Comparison of ENCODE assay signal across 12 cellular contexts in genomic region chr6:68639826-68640505, GRCh38. TPM values are rescaled to one million over a fixed set of nuclear protein-coding genes. Genes with fewer than 3 reads are reported as not detected.
DNase-seq lines count a peak whose midpoint lies in the region; ATAC-seq and TF ChIP-seq lines count a peak whose summit lies in the region.
"Had no signal": no experiment of that assay in that cellular context is flagged by ENCODE, and none has a peak within 500 bp of the region (broad histone marks: within the 10 kb centered on the region; RNA-seq: fewer than 3 reads in every experiment).

No MANE protein-coding gene starts in this region.

- peak overlapping the region; percentile 1 for H3K27ac ChIP-seq in CD8-positive, alpha-beta memory T cell (ENCODE audit: low read depth, low read length)
- H3K27ac ChIP-seq in left ventricle myocardium inferior (replicated peaks) (peak overlapping the region; percentile 75), ovary (no peak overlapping the region)
- H3K27ac ChIP-seq in CD4-positive, alpha-beta memory T cell (ENCODE audit: low read depth, low read length): no peak overlapping the region

- no peaks in the 10 kb centered on the region for H3K9me3 ChIP-seq in CD8-positive, alpha-beta memory T cell (ENCODE audit: low read length)
- H3K9me3 ChIP-seq in adipocyte (ENCODE audit: control insufficient read depth, low read length) (no peaks in the 10 kb centered on the region), left ventricle myocardium inferior (replicated peaks) (no peaks in the 10 kb centered on the region), ovary (no peaks in the 10 kb centered on the region)
- H3K9me3 ChIP-seq in CD4-positive, alpha-beta memory T cell (ENCODE audit: control insufficient read depth in 1 of 2, low read length in 2 of 2): no peaks in the 10 kb centered on the region

- no peak for DNase-seq in CD8-positive, alpha-beta memory T cell
- DNase-seq in adipocyte (ENCODE audit: low read depth) (no peak), left ventricle myocardium inferior (no peak), ovary (no peak), DMS153 treated with DMSO at 0.1 percent for 48 hours (lab: John Stamatoyannopoulos, UW; ENCODE audit: unreplicated experiment) (no peak)
- no peak for DNase-seq in CD4-positive, alpha-beta memory T cell
- DNase-seq: CD4-positive, CD25-positive, alpha-beta regulatory T cell; NCI-H526 treated with DMSO at 0.1 percent for 48 hours; T1000 had no signal

- CTCF ChIA-PET in CD8-positive, alpha-beta memory T cell (lab: Charles Lee): no interaction called here
- CTCF ChIA-PET in CD4-positive, alpha-beta memory T cell (lab: Charles Lee; ENCODE audit: partially characterized antibody): interaction anchor here (1.7 kb wide), 1 partner anchor 1468 kb away, joined by 5 read pairs; no protein-coding TSS in a partner anchor

- no peak overlapping the region for H3K27ac Mint-ChIP-seq in CD8-positive, alpha-beta memory T cell
- H3K27ac Mint-ChIP-seq in CD4-positive, alpha-beta memory T cell: peak overlapping the region in 1 of 7 donors; percentile 36
- H3K27ac Mint-ChIP-seq: CD4-positive, CD25-positive, alpha-beta regulatory T cell had no signal

- TF ChIP-seq EP300 in ovary (IDR thresholded peaks at IDR 0.05): no peak

- POLR2A ChIA-PET in CD8-positive, alpha-beta memory T cell (lab: Charles Lee): no interaction called here
- POLR2A ChIA-PET in CD4-positive, alpha-beta memory T cell (lab: Charles Lee; ENCODE audit: partially characterized antibody): no interaction called here

- H3K9ac ChIP-seq in adipocyte (ENCODE audit: low read length): no peak overlapping the region

- no peak for TF ChIP-seq CTCF in left ventricle myocardium inferior (IDR thresholded peaks at IDR 0.05; ENCODE audit: borderline replicate concordance)
- TF ChIP-seq CTCF in ovary (IDR thresholded peaks at IDR 0.05): no peak

- peaks cover 0 to 3% (median 2%) of the 10 kb centered on the region in 5 donors for H3K9me3 Mint-ChIP-seq in CD8-positive, alpha-beta memory T cell
- peaks cover 0 to 2% (median 0%) of the 10 kb centered on the region in 8 donors for H3K9me3 Mint-ChIP-seq in CD4-positive, alpha-beta memory T cell

- H3K4me1 ChIP-seq in CD8-positive, alpha-beta memory T cell (ENCODE audit: insufficient read depth, low read length): no peaks in the 10 kb centered on the region
- H3K4me1 ChIP-seq in adipocyte (ENCODE audit: control insufficient read depth, insufficient read depth, low read length): peaks cover 15% of the 10 kb centered on the region
- H3K4me1 ChIP-seq in left ventricle myocardium inferior: peaks cover 21% of the 10 kb centered on the region
- no peaks in the 10 kb centered on the region for H3K4me1 ChIP-seq in ovary (ENCODE audit: insufficient read depth)
- peaks cover 10% of the 10 kb centered on the region for H3K4me1 ChIP-seq in CD4-positive, alpha-beta memory T cell (ENCODE audit: insufficient read depth, low read length)

- TF ChIP-seq POLR2A in ovary (IDR thresholded peaks at IDR 0.05): no peak

- peaks cover 6% of the 10 kb centered on the region for H3K27me3 ChIP-seq in CD8-positive, alpha-beta memory T cell (ENCODE audit: insufficient read depth, low read length, poor library complexity, severe bottlenecking)
- peaks cover 47% of the 10 kb centered on the region for H3K27me3 ChIP-seq in adipocyte (replicated peaks; ENCODE audit: control insufficient read depth, insufficient read depth, low read length)
- H3K27me3 ChIP-seq in left ventricle myocardium inferior (ENCODE audit: low read depth): peaks cover 58% of the 10 kb centered on the region
- no peaks in the 10 kb centered on the region for H3K27me3 ChIP-seq in ovary
- H3K27me3 ChIP-seq in CD4-positive, alpha-beta memory T cell (ENCODE audit: insufficient read depth, low read length): peaks cover 7% of the 10 kb centered on the region

- H3K27me3 Mint-ChIP-seq in CD8-positive, alpha-beta memory T cell: peaks cover 9 to 30% of the 10 kb centered on the region in 2 donors
- peaks cover 17 to 27% of the 10 kb centered on the region in 2 donors for H3K27me3 Mint-ChIP-seq in CD4-positive, alpha-beta memory T cell

- no peaks in the 10 kb centered on the region for H3K36me3 ChIP-seq in CD8-positive, alpha-beta memory T cell (ENCODE audit: insufficient read depth, low read length)
- H3K36me3 ChIP-seq in adipocyte (ENCODE audit: control insufficient read depth, insufficient read depth, low read length, severe bottlenecking): no peaks in the 10 kb centered on the region
- no peaks in the 10 kb centered on the region for H3K36me3 ChIP-seq in left ventricle myocardium inferior
- H3K36me3 ChIP-seq in ovary: no peaks in the 10 kb centered on the region
- H3K36me3 ChIP-seq in CD4-positive, alpha-beta memory T cell (ENCODE audit: insufficient read depth, low read length): no peaks in the 10 kb centered on the region

- intact Hi-C loops in left ventricle myocardium inferior (cut with micrococcal nuclease) (loop anchor here (5.0 kb wide), 1 partner anchor 137 kb away; no protein-coding TSS in a partner anchor), ovary (cut with DNase I) (no loop called here)
- intact Hi-C loops in CD4-positive, alpha-beta memory T cell (cut with micrococcal nuclease): loop anchor here (5.0 to 10.0 kb wide), 4 partner anchors 327 to 1467 kb away; no protein-coding TSS in a partner anchor

- ATAC-seq in GM19455 (IDR thresholded peaks at IDR 0.05; ENCODE audit: unreplicated experiment) (no peak), HG02571 (IDR thresholded peaks at IDR 0.05; ENCODE audit: unreplicated experiment) (no peak)

- H3K4me3 ChIP-seq in CD8-positive, alpha-beta memory T cell (ENCODE audit: low read length): no peak overlapping the region
- H3K4me3 ChIP-seq in adipocyte (ENCODE audit: low read length): peak overlapping the region; percentile 32
- peak overlapping the region; percentile 56 for H3K4me3 ChIP-seq in left ventricle myocardium inferior
- peak overlapping the region; percentile 18 for H3K4me3 ChIP-seq in ovary
- no peak overlapping the region for H3K4me3 ChIP-seq in CD4-positive, alpha-beta memory T cell (ENCODE audit: low read length in 2 of 2)

- no peak overlapping the region for H3K4me3 Mint-ChIP-seq in CD8-positive, alpha-beta memory T cell
- H3K4me3 Mint-ChIP-seq in CD4-positive, alpha-beta memory T cell: peak overlapping the region in 1 of 8 donors; percentile 19

- no peaks in the 10 kb centered on the region for H3K36me3 Mint-ChIP-seq in CD8-positive, alpha-beta memory T cell
- no peaks in the 10 kb centered on the region for H3K36me3 Mint-ChIP-seq in CD4-positive, alpha-beta memory T cell
- H3K36me3 Mint-ChIP-seq: CD4-positive, CD25-positive, alpha-beta regulatory T cell had no signal

- WGBS in ovary, 3 donors: 29 to 47% (median 33%) methylated on average over 13 of the region's 13 CpGs

- peaks cover 6 to 20% (median 18%) of the 10 kb centered on the region in 3 donors for H3K4me1 Mint-ChIP-seq in CD8-positive, alpha-beta memory T cell
- peaks cover 8 to 16% (median 10%) of the 10 kb centered on the region in 4 donors for H3K4me1 Mint-ChIP-seq in CD4-positive, alpha-beta memory T cell

RNA-seq across cellular contexts. Expression of gene ADGRB3, which starts 4.9 kb away (rescaled TPM):
- not detected for total RNA-seq in CD8-positive, alpha-beta memory T cell
- not detected for polyA plus RNA-seq in CD8-positive, alpha-beta memory T cell
- total RNA-seq in left ventricle myocardium inferior (1.5 TPM), ovary (1 to 10 TPM in 4 of 7 donors, under 1 TPM in 3; 0.69 to 3.0 (median 1.4) TPM)
- polyA plus RNA-seq in ovary: 1 to 10 TPM in 1 of 2 donors, under 1 TPM in 1; 0.28 to 2.3 TPM
- not detected for total RNA-seq in CD4-positive, alpha-beta memory T cell
- not detected for polyA plus RNA-seq in CD4-positive, alpha-beta memory T cell
- total RNA-seq: CD4-positive, CD25-positive, alpha-beta regulatory T cell; pulmonary artery endothelial cell had no signal
- polyA plus RNA-seq: CD4-positive, CD25-positive, alpha-beta regulatory T cell had no signal

Comparison
In these comparisons a context has a peak if more than half of its experiments do, and no peak if none do; other contexts are left out.
1. H3K27ac ChIP-seq: peak in CD8-positive, alpha-beta memory T cell (single experiment) and left ventricle myocardium inferior (single experiment); none in ovary (0 of 2) and CD4-positive, alpha-beta memory T cell (single experiment).
2. H3K4me3 ChIP-seq: peak in adipocyte (single experiment), left ventricle myocardium inferior (single experiment) and ovary (single experiment); none in CD8-positive, alpha-beta memory T cell (single experiment) and CD4-positive, alpha-beta memory T cell (0 of 2).
3. intact Hi-C loops: an anchor here in left ventricle myocardium inferior (5.0 kb wide) and CD4-positive, alpha-beta memory T cell (5.0 to 10.0 kb wide); none called in ovary.